In genomic region chr19:55643003-55643732, GRCh38 we compare ENCODE assay signal across 8 cellular contexts. TPM values are rescaled to one million over a fixed set of nuclear protein-coding genes. Genes with fewer than 3 reads are reported as not detected.
DNase-seq lines count a peak whose midpoint lies in the region; ATAC-seq lines count a peak whose summit lies in the region.

Gene ZNF581, plus strand, starts transcription at chr19:55643649. Its CDS starts 923 bp downstream, at chr19:55644572.

- peaks cover 3% of the 10 kb centered on the region for H3K9me3 Mint-ChIP-seq in activated CD4-positive, alpha-beta T cell treated with anti-CD3 and anti-CD28 coated beads, Interleukin-2, amount 10 ng/mL, durations not matched to agents 7 days and 5 days

- peak; percentile 23 for ATAC-seq in HG02973 (IDR thresholded peaks at IDR 0.05; ENCODE audit: unreplicated experiment)
- ATAC-seq in left lobe of liver = peak; percentile 56
- no peak for ATAC-seq in HG02763 (IDR thresholded peaks at IDR 0.05; ENCODE audit: unreplicated experiment)

- H3K4me1 Mint-ChIP-seq in activated CD4-positive, alpha-beta T cell treated with anti-CD3 and anti-CD28 coated beads, Interleukin-2, amount 10 ng/mL, durations not matched to agents 7 days and 5 days = peaks cover 55% of the 10 kb centered on the region

- CTCF ChIA-PET in activated CD4-positive, alpha-beta T cell treated with anti-CD3 and anti-CD28 coated beads, Interleukin-2, amount 10 ng/mL, durations not matched to agents 7 days and 5 days (lab: Charles Lee) = interaction anchor here (0.8 to 2.1 kb wide), 6 partner anchors 8 to 139 kb away, joined by 3 to 17 read pairs (median 9); partner anchors contain the start of genes U2AF2 and ZNF784

- POLR2A ChIA-PET in activated CD4-positive, alpha-beta T cell treated with anti-CD3 and anti-CD28 coated beads, Interleukin-2, amount 10 ng/mL, durations not matched to agents 7 days and 5 days (lab: Charles Lee) = no interaction called here

- H3K27ac Mint-ChIP-seq in activated CD4-positive, alpha-beta T cell treated with anti-CD3 and anti-CD28 coated beads, Interleukin-2, amount 10 ng/mL, durations not matched to agents 7 days and 5 days = peak within 1 kb of the TSS; percentile 98

- peak; percentile 82 for DNase-seq in Daoy (ENCODE audit: low read depth)
- DNase-seq in NCI-H69 (lab: John Stamatoyannopoulos, UW) = peak; percentile 84
- DNase-seq in activated CD4-positive, alpha-beta T cell treated with anti-CD3 and anti-CD28 coated beads, Interleukin-2, amount 10 ng/mL, durations not matched to agents 7 days and 5 days = peak; percentile 78
- DNase-seq in dedifferentiated amniotic fluid mesenchymal stem cell (ENCODE audit: extremely low spot score) = peak; percentile 66
- DNase-seq in left lobe of liver (ENCODE audit: low spot score) = peak; percentile 78
- peak; percentile 87 for DNase-seq in stimulated activated CD4-positive, alpha-beta T cell treated with anti-CD3 and anti-CD28 coated beads, Interleukin-1b, Interleukin-23, amount 100 ng/mL, for 48 hours

- H3K36me3 Mint-ChIP-seq in activated CD4-positive, alpha-beta T cell treated with anti-CD3 and anti-CD28 coated beads, Interleukin-2, amount 10 ng/mL, durations not matched to agents 7 days and 5 days (ENCODE audit: low read depth) = peaks cover 32% of the 10 kb centered on the region

- H3K4me3 Mint-ChIP-seq in activated CD4-positive, alpha-beta T cell treated with anti-CD3 and anti-CD28 coated beads, Interleukin-2, amount 10 ng/mL, durations not matched to agents 7 days and 5 days = peak within 1 kb of the TSS; percentile 93

- H3K27me3 Mint-ChIP-seq in activated CD4-positive, alpha-beta T cell treated with anti-CD3 and anti-CD28 coated beads, Interleukin-2, amount 10 ng/mL, durations not matched to agents 7 days and 5 days = no peaks in the 10 kb centered on the region

RNA-seq across cellular contexts. Expression of gene ZNF581, which starts in this region (rescaled TPM):
- 10.1 and 15.9 TPM in 2 replicates for total RNA-seq in Daoy (2014; rRNA removed; shearing (Covaris generic))
- total RNA-seq in activated CD4-positive, alpha-beta T cell treated with anti-CD3 and anti-CD28 coated beads, Interleukin-2, amount 10 ng/mL, durations not matched to agents 7 days and 5 days = 10 to 100 TPM; 24.1 to 25.5 TPM
- total RNA-seq in left lobe of liver = 6.1 TPM
